Comparison of ENCODE assay signal across 1 cellular context in the genomic region with DNA sequence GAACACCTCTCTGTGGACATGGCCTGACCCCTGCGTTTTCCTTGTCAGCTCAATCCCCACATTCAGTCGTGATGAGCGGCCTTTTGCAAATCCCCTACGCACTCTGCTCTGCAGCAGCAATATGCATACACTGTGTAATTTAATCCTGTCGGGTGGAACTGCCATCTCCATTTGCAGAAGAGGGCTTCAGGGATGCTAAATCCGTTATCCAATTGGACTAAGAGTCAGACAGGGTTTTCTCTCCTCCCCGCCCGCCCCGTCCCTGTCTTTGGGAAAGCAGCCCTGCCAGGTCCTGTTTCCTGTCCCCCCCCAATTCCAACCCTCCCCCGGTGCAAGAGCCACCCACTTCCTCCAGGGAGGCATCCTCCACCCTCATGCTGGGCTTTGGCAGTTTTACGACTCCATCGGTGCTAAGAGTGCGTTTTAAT.
TF ChIP-seq lines count a peak whose summit lies in the region.

No MANE protein-coding gene starts in this region.

TF ChIP-seq in IMR-90, 13 proteins besides CTCF, POLR2A, EP300 and RAD21 (continued from another document):
- TF ChIP-seq USF2 (IDR thresholded peaks at IDR 0.05; ENCODE audit: low read depth, low read length) (no peak), MXI1 (IDR thresholded peaks at IDR 0.05; ENCODE audit: borderline replicate concordance, low read depth, low read length) (no peak), MAFK (IDR thresholded peaks at IDR 0.05; ENCODE audit: low read depth, low read length) (no peak), MAZ (IDR thresholded peaks at IDR 0.05; ENCODE audit: borderline replicate concordance, low read depth, low read length) (no peak), ELK1 (IDR thresholded peaks at IDR 0.05; ENCODE audit: borderline replicate concordance, low read depth, low read length) (no peak), SMC3 (IDR thresholded peaks at IDR 0.05; ENCODE audit: low read depth, low read length) (no peak), NFE2L2 (IDR thresholded peaks at IDR 0.05; ENCODE audit: low read depth, low read length) (no peak)
TF ChIP-seq in IMR-90: peak in this region for 0.
